ENCODE assay signal across 8 cellular contexts in genomic region chr12:48995061-48995879, GRCh38. TPM values are rescaled to one million over a fixed set of nuclear protein-coding genes. Genes with fewer than 3 reads are reported as not detected.
DNase-seq lines count a peak whose midpoint lies in the region; ATAC-seq and TF ChIP-seq lines count a peak whose summit lies in the region.

No MANE protein-coding gene starts in this region.

- H3K4me1 ChIP-seq in PC-3 (ENCODE audit: insufficient read depth, low read length): peaks cover 20% of the 10 kb centered on the region
- H3K4me1 ChIP-seq in left ventricle myocardium inferior: peaks cover 52% of the 10 kb centered on the region

- H3K4me2 ChIP-seq in PC-3 (ENCODE audit: low read length): peak overlapping the region; percentile 85

- H3K4me3 ChIP-seq in PC-3 (ENCODE audit: low read length): peak overlapping the region; percentile 54; the same call in 1 of the 2 replicates
- H3K4me3 ChIP-seq in left ventricle myocardium inferior: peak overlapping the region; percentile 58

- H4K20me1 ChIP-seq in PC-3 (ENCODE audit: low read length): no peaks in the 10 kb centered on the region

- peak; percentile 60 for DNase-seq in NCI-H1436 (lab: John Stamatoyannopoulos, UW)
- DNase-seq in NCI-H1436 treated with DMSO at 0.1 percent for 48 hours (lab: John Stamatoyannopoulos, UW): no peak
- DNase-seq in Kasumi-1 (lab: John Stamatoyannopoulos, UW): peak; percentile 70 to 71
- DNase-seq in PC-3: peak; percentile 87
- peak in 54 of 58 donors; percentile 3 to 84 (median 58) for DNase-seq in anterior cingulate cortex (lab: John Stamatoyannopoulos, UW)
- DNase-seq in left ventricle myocardium inferior: peak; percentile 82
- peak; percentile 71 for DNase-seq in putamen (ENCODE audit: low spot score)

- peak overlapping the region; percentile 81 for H2AFZ ChIP-seq in PC-3 (ENCODE audit: low read length)

- H3K9ac ChIP-seq in PC-3 (ENCODE audit: low read length): no peak overlapping the region

- no TSS peak for BruUV-seq in PC-3 (replicated peaks; lab: Mats Ljungman, UMichigan)

- peak; percentile 78 for TF ChIP-seq CTCF in PC-3 (conservative IDR thresholded peaks at IDR 0.05; ENCODE audit: low read depth, low read length)
- TF ChIP-seq CTCF in left ventricle myocardium inferior (IDR thresholded peaks at IDR 0.05; ENCODE audit: borderline replicate concordance): peak; percentile 89

- ATAC-seq in PC-3 (peak; percentile 54), HG03025 (IDR thresholded peaks at IDR 0.05; ENCODE audit: low FRiP score, unreplicated experiment) (no peak)

- intact Hi-C loops in PC-3 (cut with micrococcal nuclease): loop anchor here (1.0 to 5.0 kb wide), 2 partner anchors 30 to 63 kb away; no protein-coding TSS in a partner anchor
- intact Hi-C loops in left ventricle myocardium inferior (cut with micrococcal nuclease): no loop called here

- H3K79me2 ChIP-seq in PC-3 (ENCODE audit: low read length): no peaks in the 10 kb centered on the region

- no peaks in the 10 kb centered on the region for H3K9me2 ChIP-seq in PC-3 (replicated peaks; ENCODE audit: low read length)

- H3K27ac ChIP-seq in PC-3 (ENCODE audit: low read length): no peak overlapping the region
- no peak overlapping the region for H3K27ac ChIP-seq in left ventricle myocardium inferior (replicated peaks)

- POLR2A ChIA-PET in PC-3 (lab: Charles Lee; ENCODE audit: unreplicated experiment): no interaction called here

- H3K9me3 ChIP-seq in PC-3 (ENCODE audit: low read length): no peaks in the 10 kb centered on the region
- H3K9me3 ChIP-seq in left ventricle myocardium inferior (replicated peaks): no peaks in the 10 kb centered on the region

- H3K36me3 ChIP-seq in PC-3 (ENCODE audit: low read depth, low read length) (no peaks in the 10 kb centered on the region), left ventricle myocardium inferior (no peaks in the 10 kb centered on the region)

- H3F3A ChIP-seq in PC-3 (ENCODE audit: low read length, unreplicated experiment): no peaks in the 10 kb centered on the region

- CTCF ChIA-PET in PC-3 (lab: Charles Lee): interaction anchor here (0.6 kb wide), 1 partner anchor 15 kb away, joined by 4 read pairs; no protein-coding TSS in a partner anchor

- H3K27me3 ChIP-seq in PC-3 (ENCODE audit: low read length): no peaks in the 10 kb centered on the region
- H3K27me3 ChIP-seq in left ventricle myocardium inferior (ENCODE audit: low read depth): peaks cover 83% of the 10 kb centered on the region

RNA-seq across cellular contexts. Expression of gene DDN, which starts 3.9 kb away (rescaled TPM):
- total RNA-seq in PC-3 (2014; rRNA removed): 3.5 and 5.6 TPM in 2 replicates
- total RNA-seq in left ventricle myocardium inferior: 1.4 TPM

RNA-seq across cellular contexts. Expression of gene WNT1, which starts 17.1 kb away (rescaled TPM):
- total RNA-seq in PC-3 (2014; rRNA removed): not detected in 2 replicates
- not detected for total RNA-seq in left ventricle myocardium inferior

RNA-seq across cellular contexts. Expression of gene PRKAG1, which starts 23.3 kb away (rescaled TPM):
- 62.1 and 66.5 TPM in 2 replicates for total RNA-seq in PC-3 (2014; rRNA removed)
- 104 TPM for total RNA-seq in left ventricle myocardium inferior

RNA-seq across cellular contexts. Expression of gene WNT10B, which starts 23.7 kb away (rescaled TPM):
- total RNA-seq in PC-3 (2014; rRNA removed): 3.7 and 7.4 TPM in 2 replicates
- total RNA-seq in left ventricle myocardium inferior: 0.44 TPM

RNA-seq across cellular contexts. Expression of gene ARF3, which starts 38.0 kb away (rescaled TPM):
- total RNA-seq in PC-3 (2014; rRNA removed): 85.5 and 93.0 TPM in 2 replicates
- total RNA-seq in left ventricle myocardium inferior: 49.6 TPM
